In genomic region chr3:7263347-7264195, GRCh38 we compare ENCODE assay signal across 33 cellular contexts.
"Had no signal": no experiment of that assay in that cellular context is flagged by ENCODE, and none has a peak within 500 bp of the region (broad histone marks: within the 10 kb centered on the region; RNA-seq: fewer than 3 reads in every experiment).

No MANE protein-coding gene starts in this region.

- H3K4me3 ChIP-seq: MG63, Peyer's patch, SJCRH30, SK-N-MC had no signal

- H3K36me3 ChIP-seq: MG63, Peyer's patch, SJCRH30, WERI-Rb-1 had no signal

- H3K4me1 ChIP-seq: Peyer's patch, SJCRH30 had no signal

- FAIRE-seq: bronchial epithelial cell had no signal

- H3K4me1 Mint-ChIP-seq: activated naive CD4-positive, alpha-beta T cell treated with anti-CD3 and anti-CD28 coated beads, Interleukin-2, amount 50 U/mL, for 24 hours had no signal

- DNase-seq: activated CD4-positive, alpha-beta T cell treated with anti-CD3 and anti-CD28 coated beads for 1 hour; activated CD4-positive, alpha-beta T cell treated with anti-CD3 and anti-CD28 coated beads for 48 hours; activated CD4-positive, CD25-positive, alpha-beta regulatory T cell; activated CD8-positive, alpha-beta T cell treated with anti-CD3 and anti-CD28 coated beads for 36 hours; activated gamma-delta T cell; activated naive CD4-positive, alpha-beta T cell treated with Interleukin-2 at 50 U/mL for 16 hours; activated T-cell treated with anti-CD3 and anti-CD28 coated beads, Interleukin-2, amount 50 U/mL, for 1 hour; activated T-cell treated with anti-CD3 and anti-CD28 coated beads, Interleukin-2, amount 50 U/mL, for 72 hours; Kasumi-1; KG1; MG63; NCI-H1048; NCI-H1105 treated with DMSO at 0.1 percent for 48 hours; NCI-H1436 treated with DMSO at 0.1 percent for 48 hours; NCI-H1694 treated with DMSO at 0.1 percent for 48 hours; NCI-H2029; NCI-H345; NCI-H510A; NCI-H526; NCI-H748 treated with DMSO at 0.1 percent for 48 hours; NK-92 treated with Interleukin-12 subunit alpha and Interleukin-12 subunit beta, amount 100 ng/mL, for 24 hours; PC-3; Peyer's patch; SHP77; SJCRH30; T1000; WERI-Rb-1 had no signal

- H3K9me3 Mint-ChIP-seq: activated CD8-positive, alpha-beta T cell treated with anti-CD3 and anti-CD28 coated beads for 36 hours; activated naive CD4-positive, alpha-beta T cell treated with anti-CD3 and anti-CD28 coated beads, Interleukin-2, amount 50 U/mL, for 24 hours had no signal

- H3K36me3 Mint-ChIP-seq: activated naive CD4-positive, alpha-beta T cell treated with anti-CD3 and anti-CD28 coated beads, Interleukin-2, amount 50 U/mL, for 24 hours; brain had no signal

- H3K4me3 Mint-ChIP-seq: activated CD8-positive, alpha-beta T cell treated with anti-CD3 and anti-CD28 coated beads for 36 hours; activated naive CD4-positive, alpha-beta T cell treated with anti-CD3 and anti-CD28 coated beads, Interleukin-2, amount 50 U/mL, for 24 hours; activated T-cell treated with anti-CD3 and anti-CD28 coated beads, Interleukin-2, amount 50 U/mL, for 72 hours; brain had no signal

- H3K27ac Mint-ChIP-seq: activated CD8-positive, alpha-beta T cell treated with anti-CD3 and anti-CD28 coated beads for 36 hours; activated naive CD4-positive, alpha-beta T cell treated with anti-CD3 and anti-CD28 coated beads, Interleukin-2, amount 50 U/mL, for 24 hours; activated T-cell treated with anti-CD3 and anti-CD28 coated beads, Interleukin-2, amount 50 U/mL, for 72 hours; activated T-helper 2 cell treated with anti-CD3 and anti-CD28 coated beads, Interferon-gamma antibody, Interleukin-2, Interleukin-4, amounts not matched to agents 10 μg/mL and 5 μg/mL and 100 μg/mL, durations not matched to agents 14 hours and 24 hours and 36 hours; brain had no signal

- ATAC-seq: activated CD8-positive, alpha-beta T cell treated with anti-CD3 and anti-CD28 coated beads for 36 hours; activated T-cell treated with anti-CD3 and anti-CD28 coated beads, Interleukin-2, amount 50 U/mL, for 72 hours; PC-3 had no signal

- H3K9me3 ChIP-seq: MG63, Peyer's patch, SJCRH30 had no signal

- H3K27me3 ChIP-seq: MG63, Peyer's patch, SJCRH30 had no signal

- H3K27me3 Mint-ChIP-seq: activated CD8-positive, alpha-beta T cell treated with anti-CD3 and anti-CD28 coated beads for 36 hours; activated naive CD4-positive, alpha-beta T cell treated with anti-CD3 and anti-CD28 coated beads, Interleukin-2, amount 50 U/mL, for 24 hours had no signal

- H3K27ac ChIP-seq: Peyer's patch, RWPE1, SJCRH30, SK-N-MC, WERI-Rb-1 had no signal
